32 cellular contexts compared by ENCODE assay signal in genomic region chr2:66122491-66122890, GRCh38.
"Had no signal": no experiment of that assay in that cellular context is flagged by ENCODE, and none has a peak within 500 bp of the region (broad histone marks: within the 10 kb centered on the region; RNA-seq: fewer than 3 reads in every experiment).

No MANE protein-coding gene starts in this region.

- H3K9me3 ChIP-seq: MG63, SJCRH30 had no signal

- H3K4me3 Mint-ChIP-seq: T-cell had no signal

- DNase-seq: Kasumi-1, KG1, MG63, NCI-H1048, NCI-H1092 treated with DMSO at 0.1 percent for 48 hours, NCI-H1105 treated with DMSO at 0.1 percent for 48 hours, NCI-H1417, NCI-H1436, NCI-H146, NCI-H1694, NCI-H187, NCI-H1930, NCI-H2029 treated with DMSO at 0.1 percent for 48 hours, NCI-H2081 treated with DMSO at 0.1 percent for 48 hours, NCI-H2171 treated with DMSO at 0.1 percent for 48 hours, NCI-H2227 treated with DMSO at 0.1 percent for 48 hours, NCI-H345, NCI-H446, NCI-H524, NCI-H69, NCI-H748 treated with DMSO at 0.1 percent for 48 hours, NCI-H82, PC-9, SHP77, SIG-M5, SJCRH30, T-cell had no signal

- H3K27ac ChIP-seq: PC-9, RWPE1, SJCRH30, SK-N-MC had no signal

- H3K4me1 Mint-ChIP-seq: T-cell had no signal

- H3K36me3 ChIP-seq: MG63, SJCRH30 had no signal

- H3K27me3 Mint-ChIP-seq: T-cell had no signal

- ATAC-seq: Panc1, Right ventricle myocardium inferior, SK-N-SH treated with all-trans-retinoic acid at 6 μM for 48 hours, T-cell had no signal

- H3K4me3 ChIP-seq: MG63, PC-9, SJCRH30, SK-N-MC had no signal

- H3K27me3 ChIP-seq: MG63, SJCRH30 had no signal

- H3K27ac Mint-ChIP-seq: T-cell had no signal

- H3K36me3 Mint-ChIP-seq: T-cell had no signal

- H2AFZ ChIP-seq: PC-9 had no signal

- H3K4me1 ChIP-seq: SJCRH30 had no signal

- H3K4me2 ChIP-seq: PC-9 had no signal
